1 cellular context compared by ENCODE assay signal in the genomic region with DNA sequence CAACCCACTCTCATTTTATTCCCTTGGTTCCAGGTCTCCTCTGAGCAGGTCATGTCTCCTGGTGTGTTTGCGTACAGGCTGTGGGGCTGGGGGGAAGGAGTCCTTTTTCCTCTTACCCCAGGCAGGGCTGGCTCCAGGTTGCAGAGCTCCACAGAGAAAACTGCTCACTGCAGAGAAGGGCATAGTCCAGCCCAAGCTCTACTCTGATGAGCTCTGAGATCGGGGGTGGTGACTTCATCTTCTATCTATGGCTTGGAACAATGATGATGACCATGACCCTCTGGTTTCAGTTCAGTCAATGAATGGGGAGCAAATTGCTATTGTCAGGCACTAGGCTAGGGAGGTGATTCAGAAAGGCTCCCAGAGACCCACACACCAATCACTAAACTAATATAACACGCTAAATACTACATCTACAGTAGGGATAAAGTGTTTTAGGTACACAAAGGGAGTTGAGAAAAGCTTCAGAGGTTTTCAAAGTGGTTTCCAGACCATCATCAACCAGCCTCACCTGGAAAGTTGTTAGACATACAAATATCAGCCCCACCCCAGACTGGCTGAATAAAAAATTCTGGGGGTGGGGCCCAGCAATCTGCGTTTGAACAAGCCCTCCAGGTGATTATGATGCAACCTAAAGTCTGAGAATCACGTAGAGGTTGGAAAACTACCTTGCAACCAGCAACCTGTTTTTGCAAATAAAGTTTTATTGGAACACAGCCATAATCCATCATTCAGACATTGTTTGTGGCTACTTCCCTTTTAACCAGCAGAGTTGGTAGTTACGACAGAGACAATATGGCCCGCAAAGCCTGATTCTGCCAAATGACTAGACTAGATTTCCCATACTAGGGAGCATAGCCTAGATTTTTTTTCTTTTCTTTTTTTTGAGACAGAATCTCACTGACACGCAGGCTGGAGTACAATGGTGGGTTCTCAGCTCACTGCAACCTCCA.
TF ChIP-seq lines count a peak whose summit lies in the region.
"Not testable (repeated sequence)": the region's sequence is repeated elsewhere in the genome, so short reads cannot be mapped to it uniquely, and the experiment has no call there.

No MANE protein-coding gene starts in this region.

TF ChIP-seq in K562, 482 proteins besides CTCF, POLR2A, EP300 and RAD21:
- TF ChIP-seq MEF2A (IDR thresholded peaks at IDR 0.05; ENCODE audit: control insufficient read depth, low read depth, low read length) (0 out of 2 replicates have a peak, but pooled peaks have one; percentile 10), MEIS2 (IDR thresholded peaks at IDR 0.05; ENCODE audit: partially characterized antibody) (peak; percentile 66), ZBTB40 (IDR thresholded peaks at IDR 0.05) (peak; percentile 96), ZBTB40 (CRISPR knock-in tag; IDR thresholded peaks at IDR 0.05) (peak; percentile 94), SOX6 (IDR thresholded peaks at IDR 0.05) (0 out of 2 replicates have a peak, but pooled peaks have one; percentile 19), CEBPB (tag; IDR thresholded peaks at IDR 0.05) (0 out of 2 replicates have a peak, but pooled peaks have one; percentile 6)
- TF ChIP-seq, protein P1, sequence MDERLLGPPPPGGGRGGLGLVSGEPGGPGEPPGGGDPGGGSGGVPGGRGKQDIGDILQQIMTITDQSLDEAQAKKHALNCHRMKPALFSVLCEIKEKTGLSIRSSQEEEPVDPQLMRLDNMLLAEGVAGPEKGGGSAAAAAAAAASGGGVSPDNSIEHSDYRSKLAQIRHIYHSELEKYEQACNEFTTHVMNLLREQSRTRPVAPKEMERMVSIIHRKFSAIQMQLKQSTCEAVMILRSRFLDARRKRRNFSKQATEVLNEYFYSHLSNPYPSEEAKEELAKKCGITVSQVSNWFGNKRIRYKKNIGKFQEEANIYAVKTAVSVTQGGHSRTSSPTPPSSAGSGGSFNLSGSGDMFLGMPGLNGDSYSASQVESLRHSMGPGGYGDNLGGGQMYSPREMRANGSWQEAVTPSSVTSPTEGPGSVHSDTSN (CRISPR knock-in tag; IDR thresholded peaks at IDR 0.05; ENCODE audit: low read depth), result not testable (repeated sequence)
- TF ChIP-seq, protein P1 (tag; conservative IDR thresholded peaks at IDR 0.05; ENCODE audit: low read depth), result peak; percentile 62
- TF ChIP-seq, protein P2, sequence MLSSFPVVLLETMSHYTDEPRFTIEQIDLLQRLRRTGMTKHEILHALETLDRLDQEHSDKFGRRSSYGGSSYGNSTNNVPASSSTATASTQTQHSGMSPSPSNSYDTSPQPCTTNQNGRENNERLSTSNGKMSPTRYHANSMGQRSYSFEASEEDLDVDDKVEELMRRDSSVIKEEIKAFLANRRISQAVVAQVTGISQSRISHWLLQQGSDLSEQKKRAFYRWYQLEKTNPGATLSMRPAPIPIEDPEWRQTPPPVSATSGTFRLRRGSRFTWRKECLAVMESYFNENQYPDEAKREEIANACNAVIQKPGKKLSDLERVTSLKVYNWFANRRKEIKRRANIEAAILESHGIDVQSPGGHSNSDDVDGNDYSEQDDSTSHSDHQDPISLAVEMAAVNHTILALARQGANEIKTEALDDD (IDR thresholded peaks at IDR 0.05), result peak; percentile 38; the same call in 1 of the 2 replicates
